ENCODE assay signal across 7 cellular contexts in the genomic region with DNA sequence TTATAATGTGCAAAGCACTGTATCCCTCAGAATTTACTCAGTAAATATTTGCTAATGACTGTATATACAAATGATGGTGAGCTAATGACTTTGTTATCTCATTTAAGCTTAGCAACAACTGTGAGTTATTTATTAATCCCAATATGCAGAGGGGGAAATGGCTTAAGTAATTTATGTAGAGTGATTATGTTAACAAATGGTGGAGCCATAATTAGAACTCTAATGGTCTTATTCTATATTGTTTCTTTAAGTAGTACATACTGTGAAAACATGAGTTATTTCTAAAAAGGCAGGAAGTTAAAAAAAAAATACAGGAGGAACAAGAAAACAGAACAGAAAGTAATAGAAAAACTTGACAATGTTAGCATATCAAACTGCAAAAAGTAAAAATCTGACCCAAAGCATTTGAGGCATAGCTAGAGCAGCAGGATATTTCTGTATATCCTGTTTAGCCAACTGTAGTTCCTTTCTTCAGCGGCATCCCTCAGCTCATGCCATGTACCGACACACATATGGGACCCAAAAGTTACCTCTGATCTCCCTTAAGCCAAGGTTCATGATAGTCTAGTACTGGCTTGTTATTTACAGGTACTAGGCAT.
A peak's percentile ranks its signal among the peaks of the same experiment; 100 is the strongest.
DNase-seq lines count a peak whose midpoint lies in the region; ATAC-seq and TF ChIP-seq lines count a peak whose summit lies in the region.

No MANE protein-coding gene starts in this region.

- no peak overlapping the region for H2BK15ac ChIP-seq in mesenchymal stem cell (ENCODE audit: low read depth, poor library complexity, severe bottlenecking)

- no peak overlapping the region for H2BK12ac ChIP-seq in mesenchymal stem cell (ENCODE audit: low read length in 2 of 2)

- intact Hi-C loops in uterus (cut with DNase I; ENCODE audit: low total_unique reads): no loop called here

- H3K4me3 ChIP-seq in mesenchymal stem cell (ENCODE audit: insufficient read depth in 1 of 2, low read depth in 1 of 2, low read length in 2 of 2) (no peak overlapping the region), uterus (no peak overlapping the region)

- H3K27ac ChIP-seq in mesenchymal stem cell (ENCODE audit: low read length, poor library complexity, severe bottlenecking) (no peak overlapping the region), uterus (no peak overlapping the region)

- no peak overlapping the region for H3K4ac ChIP-seq in mesenchymal stem cell (ENCODE audit: low read depth in 1 of 2, low read length in 2 of 2)

- WGBS in mesenchymal stem cell: 100% methylated on average over 1 of the region's 2 CpGs

- H3K36me3 ChIP-seq in mesenchymal stem cell (ENCODE audit: control insufficient read depth in 1 of 2, insufficient read depth in 2 of 2, low read depth in 1 of 2, low read length in 2 of 2): no peaks in the 10 kb centered on the region
- H3K36me3 ChIP-seq in uterus: no peaks in the 10 kb centered on the region

- no peak overlapping the region for H3K9ac ChIP-seq in mesenchymal stem cell (ENCODE audit: low read length)

- H2BK5ac ChIP-seq in mesenchymal stem cell (ENCODE audit: low read depth, low read length, poor library complexity, severe bottlenecking): no peak overlapping the region

- no peak for TF ChIP-seq POLR2A in uterus (IDR thresholded peaks at IDR 0.05)

- no peak overlapping the region for H4K91ac ChIP-seq in mesenchymal stem cell (ENCODE audit: low read length)

- no peak overlapping the region for H2AFZ ChIP-seq in mesenchymal stem cell (ENCODE audit: low read depth, low read length)

- H3K79me1 ChIP-seq in mesenchymal stem cell (replicated peaks; ENCODE audit: low read length, poor library complexity, severe bottlenecking): peaks cover 9% of the 10 kb centered on the region

- no peak overlapping the region for H4K8ac ChIP-seq in mesenchymal stem cell (ENCODE audit: low read length)

- ATAC-seq in GM18868 (IDR thresholded peaks at IDR 0.05; ENCODE audit: unreplicated experiment) (peak; percentile 66), HG02840 (IDR thresholded peaks at IDR 0.05; ENCODE audit: low FRiP score, unreplicated experiment) (peak; percentile 70)

- H3K9me3 ChIP-seq in mesenchymal stem cell (ENCODE audit: control insufficient read depth, low read length): no peaks in the 10 kb centered on the region
- H3K9me3 ChIP-seq in uterus: no peaks in the 10 kb centered on the region

- no peak overlapping the region for H2BK120ac ChIP-seq in mesenchymal stem cell (ENCODE audit: low read depth, low read length)

- no peak overlapping the region for H3K18ac ChIP-seq in mesenchymal stem cell (ENCODE audit: low read depth in 1 of 2, low read length in 2 of 2)

- DNase-seq in NOMO-1 treated with DMSO at 0.1 percent for 48 hours (lab: John Stamatoyannopoulos, UW; ENCODE audit: unreplicated experiment): peak; percentile 76
- DNase-seq in mesenchymal stem cell: peak; percentile 22
- no peak for DNase-seq in T1000 (lab: John Stamatoyannopoulos, UW)
- DNase-seq in uterus: no peak
- no peak for DNase-seq in central memory CD4-positive, alpha-beta T cell

- H2AK5ac ChIP-seq in mesenchymal stem cell (ENCODE audit: low read length, severe bottlenecking): no peak overlapping the region

- no peak for TF ChIP-seq CTCF in uterus (IDR thresholded peaks at IDR 0.05)

- no peak overlapping the region for H3K4me2 ChIP-seq in mesenchymal stem cell (ENCODE audit: low read length, poor library complexity, severe bottlenecking)

- H3K14ac ChIP-seq in mesenchymal stem cell (ENCODE audit: low read length in 2 of 2): no peak overlapping the region

- H3K4me1 ChIP-seq in mesenchymal stem cell (ENCODE audit: control insufficient read depth, insufficient read depth, low read depth, low read length): no peaks in the 10 kb centered on the region
- no peaks in the 10 kb centered on the region for H3K4me1 ChIP-seq in uterus

- H3K27me3 ChIP-seq in mesenchymal stem cell (ENCODE audit: control insufficient read depth in 1 of 2, insufficient read depth in 1 of 2, low read length in 2 of 2): no peaks in the 10 kb centered on the region
- H3K27me3 ChIP-seq in uterus: no peaks in the 10 kb centered on the region

- no peak overlapping the region for H3K23ac ChIP-seq in mesenchymal stem cell (ENCODE audit: low read length in 2 of 2)

Comparison
In these comparisons a context has a peak if more than half of its experiments do, and no peak if none do; other contexts are left out.
1. DNase-seq: peak in NOMO-1 treated with DMSO at 0.1 percent for 48 hours (single experiment) and mesenchymal stem cell (single experiment); none in T1000 (single experiment), uterus (0 of 2) and central memory CD4-positive, alpha-beta T cell (single experiment).